Comparison of ENCODE assay signal across 35 cellular contexts in genomic region chr13:98184796-98185195, GRCh38. TPM values are rescaled to one million over a fixed set of nuclear protein-coding genes. Genes with fewer than 3 reads are reported as not detected.
DNase-seq lines count a peak whose midpoint lies in the region; ATAC-seq and TF ChIP-seq lines count a peak whose summit lies in the region.
"Had no signal": no experiment of that assay in that cellular context is flagged by ENCODE, and none has a peak within 500 bp of the region (broad histone marks: within the 10 kb centered on the region; RNA-seq: fewer than 3 reads in every experiment).

No MANE protein-coding gene starts in this region.

- no peak overlapping the region for H3K4me3 ChIP-seq in fibroblast of mammary gland (ENCODE audit: control insufficient read depth, low read depth, low read length)
- H3K4me3 ChIP-seq: A549, cardiac muscle cell, GM23338, right lobe of liver, SJSA1, upper lobe of left lung had no signal

- peak overlapping the region; percentile 25; the same call in 1 of the 2 replicates for H3K27ac ChIP-seq in VCaP
- H3K27ac ChIP-seq: A549, cardiac muscle cell, SJSA1, upper lobe of left lung had no signal

- no peak for ATAC-seq in HG02852 (IDR thresholded peaks at IDR 0.05; ENCODE audit: unreplicated experiment)
- ATAC-seq: A549; activated CD4-positive, CD25-positive, alpha-beta regulatory T cell treated with anti-CD3 and anti-CD28 coated beads, Interleukin-2, amount 50 U/mL, for 24 hours; activated T-helper 17 cell treated with anti-CD3 and anti-CD28 coated beads, Interleukin-2, amount 50 U/mL, for 72 hours; GM23338; HepG2; stimulated activated effector memory CD8-positive, alpha-beta T cell treated with anti-CD3 and anti-CD28 coated beads, Interleukin-12 subunit alpha, Interleukin-12 subunit beta, amount 100 ng/mL, for 72 hours had no signal

- DNase-seq in EL (peak; percentile 58), fibroblast of mammary gland (ENCODE audit: low read depth) (peak; percentile 49), myocyte (ENCODE audit: low read depth) (peak; percentile 35), RPMI8226 (no peak), NCI-H774 (lab: John Stamatoyannopoulos, UW) (no peak)
- DNase-seq in activated CD4-positive, alpha-beta T cell treated with anti-CD3 and anti-CD28 coated beads, Interleukin-2, amount 50 U/mL, for 1 hour = no peak
- DNase-seq: activated CD4-positive, alpha-beta memory T cell treated with anti-CD3 and anti-CD28 coated beads, Interleukin-2, amount 10 ng/mL, durations not matched to agents 7 days and 5 days; activated CD8-positive, alpha-beta memory T cell treated with anti-CD3 and anti-CD28 coated beads, Interleukin-2, amount 50 U/mL, for 48 hours; activated naive CD4-positive, alpha-beta T cell treated with anti-CD3 and anti-CD28 coated beads, Interleukin-2, amount 50 U/mL, for 16 hours; amygdala; GDM1; NCI-H1092; NCI-H187 treated with DMSO at 0.1 percent for 48 hours; NCI-H69; posterior cingulate gyrus; right lobe of liver; stimulated activated CD4-positive, alpha-beta T cell treated with anti-CD3 and anti-CD28 coated beads, Interleukin-4, amount 100 ng/mL, for 24 hours; upper lobe of left lung had no signal

- TF ChIP-seq CTCF in VCaP (conservative IDR thresholded peaks at IDR 0.05) (no peak), fibroblast of mammary gland (conservative IDR thresholded peaks at IDR 0.05; ENCODE audit: control insufficient read depth, insufficient read depth, low read depth, low read length) (no peak)

RNA-seq across cellular contexts. Expression of gene RNF113B, which starts 7.7 kb away (rescaled TPM):
- not detected in 2 replicates for total RNA-seq in myocyte
- 0.08 TPM for polyA plus RNA-seq in myocyte (2012)
- total RNA-seq: activated CD4-positive, alpha-beta memory T cell treated with anti-CD3 and anti-CD28 coated beads, Interleukin-2, amount 10 ng/mL, durations not matched to agents 7 days and 5 days; activated T-helper 17 cell treated with anti-CD3 and anti-CD28 coated beads, Interleukin-2, amount 50 U/mL, for 72 hours; cardiac muscle cell; fibroblast of lung; GM23338; HepG2; liver; mucosa of gallbladder; right lobe of liver; SJSA1; subcutaneous adipose tissue; upper lobe of left lung had no signal
- polyA plus RNA-seq: A549, BJ, fibroblast of lung, HepG2, keratinocyte, neural cell had no signal

RNA-seq across cellular contexts. Expression of gene FARP1, which starts 41.9 kb away (rescaled TPM):
- 11.2 and 18.5 TPM in 2 replicates for total RNA-seq in myocyte
- 65.4 TPM for polyA plus RNA-seq in myocyte (2012)

Comparison
In these comparisons a context has a peak if more than half of its experiments do, and no peak if none do; other contexts are left out.
1. DNase-seq: peak in EL (single experiment), fibroblast of mammary gland (single experiment) and myocyte (single experiment); none in activated CD4-positive, alpha-beta T cell treated with anti-CD3 and anti-CD28 coated beads, Interleukin-2, amount 50 U/mL, for 1 hour (single experiment), RPMI8226 (single experiment) and NCI-H774 (single experiment).